In genomic region chr1:19313636-19313959, GRCh38 we compare ENCODE assay signal across 1 cellular context.
TF ChIP-seq lines count a peak whose summit lies in the region.

No MANE protein-coding gene starts in this region.

TF ChIP-seq in GM12878, 131 proteins besides CTCF, POLR2A, EP300 and RAD21:
- no peak for TF ChIP-seq DPF2 (IDR thresholded peaks at IDR 0.05)
